In the genomic region with DNA sequence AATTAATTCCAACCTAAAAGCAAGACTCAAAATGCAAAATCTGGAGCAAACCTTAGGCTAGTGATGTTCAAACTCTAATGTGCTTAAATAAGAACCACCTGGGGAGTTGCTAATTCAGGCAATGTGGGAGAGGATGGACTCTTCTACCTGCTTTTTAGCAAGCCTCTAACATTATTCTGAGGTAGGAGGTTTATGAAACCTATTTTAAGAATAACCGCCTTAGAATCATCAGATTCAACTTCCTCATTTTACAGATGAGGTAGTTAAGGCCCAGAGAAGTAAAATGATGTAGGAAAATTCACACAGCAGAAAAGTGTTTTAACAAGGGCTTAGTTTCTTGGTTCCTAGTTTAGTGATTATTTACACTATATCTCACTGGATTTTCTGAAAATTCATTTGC, we compare ENCODE assay signal across 1 cellular context.
TF ChIP-seq lines count a peak whose summit lies in the region.

No MANE protein-coding gene starts in this region.

TF ChIP-seq in GM12878, 131 proteins besides CTCF, POLR2A, EP300 and RAD21 (continued from another document):
- TF ChIP-seq, protein P1, sequence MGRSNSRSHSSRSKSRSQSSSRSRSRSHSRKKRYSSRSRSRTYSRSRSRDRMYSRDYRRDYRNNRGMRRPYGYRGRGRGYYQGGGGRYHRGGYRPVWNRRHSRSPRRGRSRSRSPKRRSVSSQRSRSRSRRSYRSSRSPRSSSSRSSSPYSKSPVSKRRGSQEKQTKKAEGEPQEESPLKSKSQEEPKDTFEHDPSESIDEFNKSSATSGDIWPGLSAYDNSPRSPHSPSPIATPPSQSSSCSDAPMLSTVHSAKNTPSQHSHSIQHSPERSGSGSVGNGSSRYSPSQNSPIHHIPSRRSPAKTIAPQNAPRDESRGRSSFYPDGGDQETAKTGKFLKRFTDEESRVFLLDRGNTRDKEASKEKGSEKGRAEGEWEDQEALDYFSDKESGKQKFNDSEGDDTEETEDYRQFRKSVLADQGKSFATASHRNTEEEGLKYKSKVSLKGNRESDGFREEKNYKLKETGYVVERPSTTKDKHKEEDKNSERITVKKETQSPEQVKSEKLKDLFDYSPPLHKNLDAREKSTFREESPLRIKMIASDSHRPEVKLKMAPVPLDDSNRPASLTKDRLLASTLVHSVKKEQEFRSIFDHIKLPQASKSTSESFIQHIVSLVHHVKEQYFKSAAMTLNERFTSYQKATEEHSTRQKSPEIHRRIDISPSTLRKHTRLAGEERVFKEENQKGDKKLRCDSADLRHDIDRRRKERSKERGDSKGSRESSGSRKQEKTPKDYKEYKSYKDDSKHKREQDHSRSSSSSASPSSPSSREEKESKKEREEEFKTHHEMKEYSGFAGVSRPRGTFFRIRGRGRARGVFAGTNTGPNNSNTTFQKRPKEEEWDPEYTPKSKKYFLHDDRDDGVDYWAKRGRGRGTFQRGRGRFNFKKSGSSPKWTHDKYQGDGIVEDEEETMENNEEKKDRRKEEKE (IDR thresholded peaks at IDR 0.05) = no peak
- TF ChIP-seq KAT2A (conservative IDR thresholded peaks at IDR 0.05; ENCODE audit: control insufficient read depth, low read depth, low read length) = no peak
- no peak for TF ChIP-seq YY1 (IDR thresholded peaks at IDR 0.05; ENCODE audit: low read depth, low read length)
- TF ChIP-seq TBL1XR1 (IDR thresholded peaks at IDR 0.05; ENCODE audit: low read depth, low read length) = no peak
